30 cellular contexts compared by ENCODE assay signal in genomic region chr3:138477801-138478200, GRCh38. TPM values are rescaled to one million over a fixed set of nuclear protein-coding genes. Genes with fewer than 3 reads are reported as not detected.
"Had no signal": no experiment of that assay in that cellular context is flagged by ENCODE, and none has a peak within 500 bp of the region (broad histone marks: within the 10 kb centered on the region; RNA-seq: fewer than 3 reads in every experiment).

No MANE protein-coding gene starts in this region.

- DNase-seq: activated CD4-positive, alpha-beta T cell treated with anti-CD3 and anti-CD28 coated beads for 48 hours; activated CD4-positive, alpha-beta T cell treated with anti-CD3 and anti-CD28 coated beads, Interleukin-2, amount 50 U/mL, for 4 hours; activated CD4-positive, CD25-positive, alpha-beta regulatory T cell treated with anti-CD3 and anti-CD28 coated beads, Interleukin-2, amount 50 U/mL, for 72 hours; activated CD8-positive, alpha-beta memory T cell treated with anti-CD3 and anti-CD28 coated beads, Interleukin-2, amount 10 ng/mL, durations not matched to agents 7 days and 5 days; activated effector memory CD4-positive, alpha-beta T cell treated with anti-CD3 and anti-CD28 coated beads, Interleukin-2, amount 50 U/mL, for 16 hours; activated naive CD4-positive, alpha-beta T cell treated with Interleukin-2 at 50 U/mL for 16 hours; activated naive CD8-positive, alpha-beta T cell treated with anti-CD3 and anti-CD28 coated beads, Interleukin-2, amount 50 U/mL, for 24 hours; activated T-cell treated with anti-CD3 and anti-CD28 coated beads, Interleukin-2, amount 50 U/mL, for 24 hours; amniotic stem cell; body of pancreas; Kasumi-1; KBM-7; NCI-H1092; NCI-H1417; NCI-H187; NCI-H2081; NCI-H510A treated with DMSO at 0.1 percent for 48 hours; NCI-H69; NK-92 treated with Interleukin-12 subunit alpha and Interleukin-12 subunit beta, amount 100 ng/mL, for 24 hours; Peyer's patch; SHP77; SW 1271 had no signal

- H3K27ac Mint-ChIP-seq: activated CD8-positive, alpha-beta memory T cell treated with anti-CD3 and anti-CD28 coated beads, Interleukin-2, amount 10 ng/mL, durations not matched to agents 7 days and 5 days; activated naive CD4-positive, alpha-beta T cell treated with anti-CD3 and anti-CD28 coated beads, Interleukin-2, amount 50 U/mL, for 72 hours; activated naive CD8-positive, alpha-beta T cell treated with anti-CD3 and anti-CD28 coated beads, Interleukin-2, amount 50 U/mL, for 24 hours; activated T-cell treated with anti-CD3 and anti-CD28 coated beads, Interleukin-2, amount 50 U/mL, for 24 hours; activated T-helper 1 cell treated with anti-CD3 and anti-CD28 coated beads, Interleukin-12 subunit alpha, Interleukin-12 subunit beta, Interleukin-2, Interleukin-4 antibody, amounts not matched to agents 30 ng/mL and 10 ng/mL and 1 ng/mL, durations not matched to agents 14 hours and 24 hours and 36 hours; T-helper 2 cell treated with Interferon-gamma antibody and Interleukin-4, amounts not matched to agents 5 μg/mL and 100 μg/mL, for 36 hours; WTC11 had no signal

- H3K4me1 ChIP-seq: ascending aorta, body of pancreas, Peyer's patch, SJSA1 had no signal

- H3K9me3 ChIP-seq: ascending aorta, body of pancreas, Peyer's patch, SJSA1 had no signal

- H3K4me3 Mint-ChIP-seq: activated CD8-positive, alpha-beta memory T cell treated with anti-CD3 and anti-CD28 coated beads, Interleukin-2, amount 10 ng/mL, durations not matched to agents 7 days and 5 days; activated naive CD8-positive, alpha-beta T cell treated with anti-CD3 and anti-CD28 coated beads, Interleukin-2, amount 50 U/mL, for 24 hours; activated T-cell treated with anti-CD3 and anti-CD28 coated beads, Interleukin-2, amount 50 U/mL, for 24 hours; activated T-helper 1 cell treated with anti-CD3 and anti-CD28 coated beads, Interleukin-12 subunit alpha, Interleukin-12 subunit beta, Interleukin-2, Interleukin-4 antibody, amounts not matched to agents 30 ng/mL and 10 ng/mL and 1 ng/mL, durations not matched to agents 14 hours and 24 hours and 36 hours; central memory CD8-positive, alpha-beta T cell; T-helper 2 cell treated with Interferon-gamma antibody and Interleukin-4, amounts not matched to agents 5 μg/mL and 100 μg/mL, for 36 hours; WTC11 had no signal

- H3K4me3 ChIP-seq: ascending aorta, body of pancreas, Peyer's patch, SJSA1 had no signal

- ATAC-seq: activated CD8-positive, alpha-beta memory T cell treated with anti-CD3 and anti-CD28 coated beads, Interleukin-2, amount 10 ng/mL, durations not matched to agents 7 days and 5 days; activated naive CD4-positive, alpha-beta T cell treated with anti-CD3 and anti-CD28 coated beads, Interleukin-2, amount 50 U/mL, for 72 hours; activated naive CD8-positive, alpha-beta T cell treated with anti-CD3 and anti-CD28 coated beads, Interleukin-2, amount 50 U/mL, for 24 hours; body of pancreas; SK-N-SH treated with all-trans-retinoic acid at 6 μM for 48 hours; WTC11 had no signal

- H3K27ac ChIP-seq: body of pancreas, Peyer's patch, SJSA1 had no signal

- H3K27me3 ChIP-seq: ascending aorta, body of pancreas, Peyer's patch, SJSA1 had no signal

- H3K36me3 ChIP-seq: ascending aorta, Peyer's patch, SJSA1 had no signal

- H3K36me3 Mint-ChIP-seq: activated CD8-positive, alpha-beta memory T cell treated with anti-CD3 and anti-CD28 coated beads, Interleukin-2, amount 10 ng/mL, durations not matched to agents 7 days and 5 days; activated naive CD4-positive, alpha-beta T cell treated with anti-CD3 and anti-CD28 coated beads, Interleukin-2, amount 50 U/mL, for 72 hours; WTC11 had no signal

- H3K4me1 Mint-ChIP-seq: activated CD8-positive, alpha-beta memory T cell treated with anti-CD3 and anti-CD28 coated beads, Interleukin-2, amount 10 ng/mL, durations not matched to agents 7 days and 5 days; activated naive CD8-positive, alpha-beta T cell treated with anti-CD3 and anti-CD28 coated beads, Interleukin-2, amount 50 U/mL, for 24 hours; central memory CD8-positive, alpha-beta T cell had no signal

- H3K9me3 Mint-ChIP-seq: activated naive CD4-positive, alpha-beta T cell treated with anti-CD3 and anti-CD28 coated beads, Interleukin-2, amount 50 U/mL, for 72 hours; activated naive CD8-positive, alpha-beta T cell treated with anti-CD3 and anti-CD28 coated beads, Interleukin-2, amount 50 U/mL, for 24 hours; activated T-cell treated with anti-CD3 and anti-CD28 coated beads, Interleukin-2, amount 50 U/mL, for 24 hours; activated T-helper 1 cell treated with anti-CD3 and anti-CD28 coated beads, Interleukin-12 subunit alpha, Interleukin-12 subunit beta, Interleukin-2, Interleukin-4 antibody, amounts not matched to agents 30 ng/mL and 10 ng/mL and 1 ng/mL, durations not matched to agents 14 hours and 24 hours and 36 hours; central memory CD8-positive, alpha-beta T cell; T-helper 2 cell treated with Interferon-gamma antibody and Interleukin-4, amounts not matched to agents 5 μg/mL and 100 μg/mL, for 36 hours had no signal

RNA-seq across cellular contexts. Expression of gene ESYT3, which starts 43.4 kb away (rescaled TPM):
- total RNA-seq: ascending aorta had no signal
